ENCODE assay signal across 11 cellular contexts in genomic region chr6:48111575-48111974, GRCh38. TPM values are rescaled to one million over a fixed set of nuclear protein-coding genes. Genes with fewer than 3 reads are reported as not detected.
DNase-seq lines count a peak whose midpoint lies in the region; ATAC-seq and TF ChIP-seq lines count a peak whose summit lies in the region.
"Had no signal": no experiment of that assay in that cellular context is flagged by ENCODE, and none has a peak within 500 bp of the region (broad histone marks: within the 10 kb centered on the region; RNA-seq: fewer than 3 reads in every experiment).

No MANE protein-coding gene starts in this region.

- H3K4me1 Mint-ChIP-seq in GM23338 = peaks cover 26% of the 10 kb centered on the region; the same call in 2 of the 3 replicates

- H2AFZ ChIP-seq in GM23338 (no peak overlapping the region), neuron (ENCODE audit: low read depth, low read length) (peak overlapping the region; percentile 86)

- ATAC-seq in GM23338 = 0 out of 3 replicates have a peak, but pooled peaks have one; percentile 26

- intact Hi-C loops in adrenal gland (cut with DNase I) (no loop called here), dorsolateral prefrontal cortex (cut with DNase I) (no loop called here)

- H3K9me3 ChIP-seq in neuron (ENCODE audit: low read length) = no peaks in the 10 kb centered on the region
- H3K9me3 ChIP-seq in adrenal gland (replicated peaks in 1 of 3) = no peaks in the 10 kb centered on the region
- H3K9me3 ChIP-seq: BLaER1 treated with 17β-estradiol and CSF1 and Interleukin-3, amounts not matched to agents 10 nM and 100 nM had no signal

- H3K4me3 ChIP-seq in GM23338 (peak overlapping the region; percentile 51), neuron (ENCODE audit: low read length) (no peak overlapping the region), adrenal gland (no peak overlapping the region), dorsolateral prefrontal cortex (no peak overlapping the region)
- H3K4me3 ChIP-seq: BLaER1 treated with 17β-estradiol and CSF1 and Interleukin-3, amounts not matched to agents 10 nM and 100 nM had no signal

- H3K4me1 ChIP-seq in GM23338 (ENCODE audit: insufficient read depth) (peaks cover 24% of the 10 kb centered on the region), neuron (ENCODE audit: insufficient read depth, low read length) (peaks cover 27% of the 10 kb centered on the region), adrenal gland (replicated peaks in 1 of 2) (no peaks in the 10 kb centered on the region)

- H3K27ac Mint-ChIP-seq in GM23338 = peak overlapping the region; percentile 92; the same call in 1 of the 2 replicates

- no peaks in the 10 kb centered on the region for H3K36me3 ChIP-seq in GM23338 (ENCODE audit: insufficient read depth)
- H3K36me3 ChIP-seq in neuron (ENCODE audit: insufficient read depth, low read length) = no peaks in the 10 kb centered on the region
- no peaks in the 10 kb centered on the region for H3K36me3 ChIP-seq in adrenal gland (replicated peaks in 1 of 2)
- H3K36me3 ChIP-seq: BLaER1 treated with 17β-estradiol and CSF1 and Interleukin-3, amounts not matched to agents 10 nM and 100 nM had no signal

- H3K27me3 ChIP-seq in GM23338 (ENCODE audit: insufficient read depth) = no peaks in the 10 kb centered on the region
- no peaks in the 10 kb centered on the region for H3K27me3 ChIP-seq in neuron (ENCODE audit: insufficient read depth, low read length)
- no peaks in the 10 kb centered on the region for H3K27me3 ChIP-seq in adrenal gland
- H3K27me3 ChIP-seq in dorsolateral prefrontal cortex = no peaks in the 10 kb centered on the region
- H3K27me3 ChIP-seq: BLaER1 treated with 17β-estradiol and CSF1 and Interleukin-3, amounts not matched to agents 10 nM and 100 nM had no signal

- no peaks in the 10 kb centered on the region for H4K20me1 ChIP-seq in GM23338 (replicated peaks; ENCODE audit: insufficient read depth)
- H4K20me1 ChIP-seq: BLaER1 treated with 17β-estradiol and CSF1 and Interleukin-3, amounts not matched to agents 10 nM and 100 nM had no signal

- H3K9me3 Mint-ChIP-seq in GM23338 = peaks cover 7% of the 10 kb centered on the region; the same call in 2 of the 3 replicates

- H3K9me2 ChIP-seq in GM23338 (ENCODE audit: insufficient read depth) = peaks cover under 1% of the 10 kb centered on the region; the same call in 1 of the 2 replicates

- H3K4me2 ChIP-seq in GM23338 = peak overlapping the region; percentile 59; the same call in 1 of the 2 replicates

- no peak for TF ChIP-seq POLR2A in adrenal gland (IDR thresholded peaks at IDR 0.05)

- H3F3A ChIP-seq in GM23338 (replicated peaks; ENCODE audit: low read depth) = no peaks in the 10 kb centered on the region

- H3K27me3 Mint-ChIP-seq in GM23338 (ENCODE audit: insufficient read depth, low read depth, poor library complexity) = peaks cover 5% of the 10 kb centered on the region

- TF ChIP-seq CTCF in GM23338 (conservative IDR thresholded peaks at IDR 0.05; ENCODE audit: low read depth in 2 of 2) (no peak), adrenal gland (IDR thresholded peaks at IDR 0.05) (no peak), dorsolateral prefrontal cortex (IDR thresholded peaks at IDR 0.05 in 54 of 56, conservative IDR thresholded peaks at IDR 0.05 in 2 of 56; ENCODE audit: low read depth in 1 of 56, partially characterized antibody in 56 of 56) (no peak)

- H3K27ac ChIP-seq in GM23338 (ENCODE audit: low read depth) = peak overlapping the region; percentile 78
- H3K27ac ChIP-seq in adrenal gland = no peak overlapping the region
- peak overlapping the region in 1 of 59 donors; percentile 1 for H3K27ac ChIP-seq in dorsolateral prefrontal cortex
- H3K27ac ChIP-seq: BLaER1 treated with 17β-estradiol and CSF1 and Interleukin-3, amounts not matched to agents 10 nM and 100 nM had no signal

- DNase-seq in GM23338 (ENCODE audit: low spot score) = peak; percentile 16
- DNase-seq in NCI-H2081 (lab: John Stamatoyannopoulos, UW) = peak; percentile 46 to 74
- DNase-seq in dermis blood vessel endothelial cell = peak; percentile 70
- DNase-seq in adrenal gland = no peak
- DNase-seq in SKM-1 treated with dmso at 0.1 percent for 144 hours (lab: John Stamatoyannopoulos, UW; ENCODE audit: unreplicated experiment) = no peak
- DNase-seq in dorsolateral prefrontal cortex = no peak
- DNase-seq: effector memory CD4-positive, alpha-beta T cell; NCI-H2171; stimulated activated naive CD4-positive, alpha-beta T cell had no signal

- 45 to 65% (median 52%) methylated on average over 1 of the region's 1 CpG for WGBS in adrenal gland, 4 donors

- peaks cover 8% of the 10 kb centered on the region; the same call in 2 of the 3 replicates for H3K36me3 Mint-ChIP-seq in GM23338 (ENCODE audit: low read depth)

- peaks cover 38% of the 10 kb centered on the region for H3K79me2 ChIP-seq in GM23338 (replicated peaks; ENCODE audit: insufficient read depth)

- no peak overlapping the region for H3K4me3 Mint-ChIP-seq in GM23338

TF ChIP-seq in GM23338, 12 proteins besides CTCF, POLR2A, EP300 and RAD21 (continues in another document):
- no peak for TF ChIP-seq CREB1 (CRISPR knock-in tag; IDR thresholded peaks at IDR 0.05; ENCODE audit: low read depth)
- TF ChIP-seq EZH2 (IDR thresholded peaks at IDR 0.05; ENCODE audit: low read depth, unreplicated experiment) = no peak
- no peak for TF ChIP-seq ETS1 (IDR thresholded peaks at IDR 0.05)
- TF ChIP-seq ZNF114 (CRISPR knock-in tag; IDR thresholded peaks at IDR 0.05) = no peak
- TF ChIP-seq POLR2AphosphoS5 (IDR thresholded peaks at IDR 0.05; ENCODE audit: low read depth) = no peak

RNA-seq across cellular contexts. Expression of gene PTCHD4, which starts 0.6 kb away (rescaled TPM):
- 0.31 and 0.66 TPM in 2 replicates for total RNA-seq in GM23338 (2014; rRNA removed; shearing (Covaris generic))
- polyA plus RNA-seq in GM23338 (2016; fragmentation: Nextera tagmentation; extraction: Ambion mirVana) (0.19 and 0.78 TPM in 2 replicates), adrenal gland (under 1 TPM; 0.07 to 0.09 (median 0.08) TPM)
- total RNA-seq in dermis blood vessel endothelial cell (6.1 and 9.7 TPM in 2 replicates), adrenal gland (1 to 10 TPM in 1 of 8 donors, under 1 TPM in 7; 0.18 to 1.7 (median 0.35) TPM), dorsolateral prefrontal cortex (10 to 100 TPM in 110 of 120 experiments, 1 to 10 TPM in 10; 5.3 to 23.5 (median 13.7) TPM)

Comparison
In these comparisons a context has a peak if more than half of its experiments do, and no peak if none do; other contexts are left out.
1. DNase-seq: peak in GM23338 (single experiment), NCI-H2081 (2 of 2) and dermis blood vessel endothelial cell (single experiment); none in adrenal gland (0 of 7), SKM-1 treated with dmso at 0.1 percent for 144 hours (single experiment) and dorsolateral prefrontal cortex (0 of 10).